ENCODE assay signal across 25 cellular contexts in the genomic region with DNA sequence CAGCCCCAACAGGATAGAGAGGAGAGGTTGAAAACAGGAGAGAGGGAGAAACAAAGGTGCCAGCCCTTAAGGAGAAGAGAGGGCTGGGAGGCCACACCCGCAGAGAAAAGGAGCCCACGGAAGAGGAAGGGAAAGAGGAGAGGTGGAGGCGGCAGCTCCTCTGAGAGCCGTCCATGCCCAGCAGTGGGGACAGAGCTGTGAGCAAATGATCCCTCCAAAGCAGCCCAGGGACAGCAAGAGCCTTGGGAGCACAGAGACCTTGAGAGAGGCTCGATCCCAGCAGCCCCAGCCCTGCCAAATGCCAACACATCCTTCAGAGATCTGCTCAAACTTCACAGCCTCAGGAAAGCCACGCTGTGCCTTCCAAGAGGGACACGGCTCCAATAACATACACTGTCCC.
A peak's percentile ranks its signal among the peaks of the same experiment; 100 is the strongest.
DNase-seq lines count a peak whose midpoint lies in the region; ATAC-seq and TF ChIP-seq lines count a peak whose summit lies in the region.
"Had no signal": no experiment of that assay in that cellular context is flagged by ENCODE, and none has a peak within 500 bp of the region (broad histone marks: within the 10 kb centered on the region; RNA-seq: fewer than 3 reads in every experiment).

No MANE protein-coding gene starts in this region.

- peaks cover 0 to 14% of the 10 kb centered on the region in 2 donors for H3K4me1 ChIP-seq in right atrium auricular region
- peaks cover 17% of the 10 kb centered on the region for H3K4me1 ChIP-seq in ovary (ENCODE audit: insufficient read depth)
- H3K4me1 ChIP-seq: psoas muscle had no signal

- TF ChIP-seq CTCF in right atrium auricular region (IDR thresholded peaks at IDR 0.05) (no peak), coronary artery (IDR thresholded peaks at IDR 0.05) (no peak), ovary (IDR thresholded peaks at IDR 0.05) (no peak)

- intact Hi-C loops in left cardiac atrium (cut with DNase I): loop anchor here in 1 of 2 donors (10.0 kb wide), 1 partner anchor 207 kb away; no protein-coding TSS in a partner anchor
- intact Hi-C loops in ovary (cut with DNase I): no loop called here
- intact Hi-C loops in posterior cingulate gyrus (cut with DNase I): no loop called here

- 32 to 39% (median 38%) methylated on average over 7 of the region's 7 CpGs for WGBS in ovary, 3 donors

- TF ChIP-seq POLR2A in ovary (IDR thresholded peaks at IDR 0.05): no peak

- ATAC-seq in left cardiac atrium (no peak), HG03045 (IDR thresholded peaks at IDR 0.05; ENCODE audit: unreplicated experiment) (no peak), HG02571 (IDR thresholded peaks at IDR 0.05; ENCODE audit: unreplicated experiment) (no peak)
- ATAC-seq: Panc1 had no signal

- H3K27me3 ChIP-seq in right atrium auricular region (no peaks in the 10 kb centered on the region), ovary (no peaks in the 10 kb centered on the region)
- H3K27me3 ChIP-seq: gastroesophageal sphincter had no signal

- H3K36me3 ChIP-seq in right atrium auricular region (no peaks in the 10 kb centered on the region), ovary (no peaks in the 10 kb centered on the region)
- H3K36me3 ChIP-seq: gastroesophageal sphincter had no signal

- TF ChIP-seq EP300 in ovary (IDR thresholded peaks at IDR 0.05): no peak

- DNase-seq in right atrium auricular region (ENCODE audit: low spot score) (no peak), left cardiac atrium (no peak), coronary artery (ENCODE audit: low spot score) (no peak), ovary (no peak), posterior cingulate gyrus (no peak), NCI-H2171 (lab: John Stamatoyannopoulos, UW) (no peak)
- DNase-seq: ACHN; activated CD4-positive, alpha-beta memory T cell treated with anti-CD3 and anti-CD28 coated beads, Interleukin-2, amount 10 ng/mL, durations not matched to agents 7 days and 5 days; activated naive CD4-positive, alpha-beta T cell treated with anti-CD3 and anti-CD28 coated beads for 36 hours; amniotic stem cell; CD4-positive, alpha-beta memory T cell; effector CD4-positive, alpha-beta T cell; hippocampal formation; mesendoderm; NCI-H146; NCI-H446; NCI-H774; SIG-M5; stimulated activated CD4-positive, alpha-beta T cell treated with anti-CD3 and anti-CD28 coated beads, Interleukin-15, amount 100 ng/mL, for 24 hours; stimulated activated CD4-positive, alpha-beta T cell treated with anti-CD3 and anti-CD28 coated beads, Interleukin-4, amount 100 ng/mL, for 4 hours had no signal

- peaks cover 0 to 12% of the 10 kb centered on the region in 2 donors for H3K9me3 ChIP-seq in right atrium auricular region
- H3K9me3 ChIP-seq in ovary: no peaks in the 10 kb centered on the region
- H3K9me3 ChIP-seq: gastroesophageal sphincter, psoas muscle had no signal

- no peak overlapping the region for H3K4me3 ChIP-seq in right atrium auricular region
- no peak overlapping the region for H3K4me3 ChIP-seq in coronary artery
- no peak overlapping the region for H3K4me3 ChIP-seq in ovary
- H3K4me3 ChIP-seq: gastroesophageal sphincter, psoas muscle had no signal

- H3K27ac ChIP-seq in right atrium auricular region: peak overlapping the region; percentile 37 to 40
- H3K27ac ChIP-seq in coronary artery: peak overlapping the region; percentile 31 to 78
- peak overlapping the region; percentile 40 to 41 for H3K27ac ChIP-seq in ovary
- H3K27ac ChIP-seq: gastroesophageal sphincter, psoas muscle had no signal
